ENCODE assay signal across 29 cellular contexts in the genomic region with DNA sequence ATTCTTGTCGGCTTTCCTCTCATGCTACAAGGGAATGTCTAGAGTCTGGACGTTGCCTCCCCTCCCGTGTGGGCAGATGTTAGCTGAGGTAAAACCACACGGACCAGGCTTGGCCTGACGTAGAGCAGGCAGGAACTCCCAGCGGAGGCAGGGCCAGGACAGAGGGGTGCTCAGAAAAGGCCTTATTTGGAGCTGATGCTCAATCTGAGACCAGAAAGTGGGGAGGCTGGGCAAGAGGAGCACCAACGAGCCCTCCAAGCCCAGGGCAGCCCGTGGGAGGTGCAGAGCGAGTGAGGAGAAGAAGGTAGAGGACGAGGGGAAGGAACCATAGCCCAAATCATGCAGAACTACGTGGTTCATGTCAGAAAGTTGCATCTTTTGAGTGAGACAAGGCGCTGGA. TPM values are rescaled to one million over a fixed set of nuclear protein-coding genes. Genes with fewer than 3 reads are reported as not detected.
DNase-seq lines count a peak whose midpoint lies in the region; ATAC-seq and TF ChIP-seq lines count a peak whose summit lies in the region.
"Had no signal": no experiment of that assay in that cellular context is flagged by ENCODE, and none has a peak within 500 bp of the region (broad histone marks: within the 10 kb centered on the region; RNA-seq: fewer than 3 reads in every experiment).

No MANE protein-coding gene starts in this region.

- no peak for TF ChIP-seq CTCF in esophagus muscularis mucosa (IDR thresholded peaks at IDR 0.05)

- intact Hi-C loops in esophagus muscularis mucosa (cut with DNase I), result no loop called here

- H3K27ac ChIP-seq in esophagus muscularis mucosa (replicated peaks in 1 of 4), result no peak overlapping the region
- H3K27ac ChIP-seq: heart left ventricle, left lung, WERI-Rb-1 had no signal

- no peaks in the 10 kb centered on the region for H3K36me3 Mint-ChIP-seq in stimulated activated naive CD8-positive, alpha-beta T cell treated with anti-CD3 and anti-CD28 coated beads, Interleukin-15, Interleukin-2, amounts not matched to agents 100 ng/mL and 50 ng/mL, for 24 hours (ENCODE audit: low read depth)
- H3K36me3 Mint-ChIP-seq: mesothelial cell of epicardium, natural killer cell had no signal

- H3K4me1 Mint-ChIP-seq in stimulated activated naive CD8-positive, alpha-beta T cell treated with anti-CD3 and anti-CD28 coated beads, Interleukin-15, Interleukin-2, amounts not matched to agents 100 ng/mL and 50 ng/mL, for 24 hours (ENCODE audit: low read depth), result peaks cover 34% of the 10 kb centered on the region
- H3K4me1 Mint-ChIP-seq: activated CD4-positive, alpha-beta T cell treated with anti-CD3 and anti-CD28 coated beads, Interleukin-2, amount 10 ng/mL, durations not matched to agents 7 days and 5 days; natural killer cell had no signal

- no peaks in the 10 kb centered on the region for H3K4me1 ChIP-seq in esophagus muscularis mucosa
- H3K4me1 ChIP-seq: heart left ventricle, left lung had no signal

- H3K4me3 Mint-ChIP-seq in stimulated activated naive CD8-positive, alpha-beta T cell treated with anti-CD3 and anti-CD28 coated beads, Interleukin-15, Interleukin-2, amounts not matched to agents 100 ng/mL and 50 ng/mL, for 24 hours, result no peak overlapping the region
- H3K4me3 Mint-ChIP-seq: activated CD4-positive, alpha-beta T cell treated with anti-CD3 and anti-CD28 coated beads, Interleukin-2, amount 10 ng/mL, durations not matched to agents 7 days and 5 days; CD4-positive, alpha-beta T cell; mesothelial cell of epicardium; natural killer cell; T-helper 2 cell treated with Interferon-gamma antibody and Interleukin-4, amounts not matched to agents 5 μg/mL and 100 μg/mL, for 36 hours had no signal

- H3K27me3 ChIP-seq in esophagus muscularis mucosa, result peaks cover 0 to 19% (median 0%) of the 10 kb centered on the region in 4 donors

- peaks cover 10% of the 10 kb centered on the region for H3K9me3 Mint-ChIP-seq in stimulated activated naive CD8-positive, alpha-beta T cell treated with anti-CD3 and anti-CD28 coated beads, Interleukin-15, Interleukin-2, amounts not matched to agents 100 ng/mL and 50 ng/mL, for 24 hours
- H3K9me3 Mint-ChIP-seq: activated CD4-positive, alpha-beta T cell treated with anti-CD3 and anti-CD28 coated beads, Interleukin-2, amount 10 ng/mL, durations not matched to agents 7 days and 5 days; activated T-helper 2 cell treated with anti-CD3 and anti-CD28 coated beads, Interferon-gamma antibody, Interleukin-2, Interleukin-4, amounts not matched to agents 10 μg/mL and 5 μg/mL and 100 μg/mL, durations not matched to agents 14 hours and 24 hours and 36 hours; CD4-positive, alpha-beta T cell; natural killer cell; T-helper 2 cell treated with Interferon-gamma antibody and Interleukin-4, amounts not matched to agents 5 μg/mL and 100 μg/mL, for 36 hours had no signal

- no peaks in the 10 kb centered on the region for H3K36me3 ChIP-seq in esophagus muscularis mucosa
- H3K36me3 ChIP-seq: heart left ventricle, left lung, WERI-Rb-1 had no signal

- no peak overlapping the region for H3K4me3 ChIP-seq in esophagus muscularis mucosa
- H3K4me3 ChIP-seq: heart left ventricle, left lung had no signal

- WGBS in esophagus muscularis mucosa, result 84% methylated on average over 12 of the region's 12 CpGs

- no peak for TF ChIP-seq POLR2A in esophagus muscularis mucosa (IDR thresholded peaks at IDR 0.05; ENCODE audit: low read depth)

- H3K27me3 Mint-ChIP-seq in stimulated activated naive CD8-positive, alpha-beta T cell treated with anti-CD3 and anti-CD28 coated beads, Interleukin-15, Interleukin-2, amounts not matched to agents 100 ng/mL and 50 ng/mL, for 24 hours, result peaks cover 4% of the 10 kb centered on the region
- H3K27me3 Mint-ChIP-seq: activated CD4-positive, alpha-beta T cell treated with anti-CD3 and anti-CD28 coated beads, Interleukin-2, amount 10 ng/mL, durations not matched to agents 7 days and 5 days had no signal

- TF ChIP-seq EP300 in esophagus muscularis mucosa (IDR thresholded peaks at IDR 0.05), result no peak

- ATAC-seq in GM19438 (IDR thresholded peaks at IDR 0.05; ENCODE audit: low read depth, unreplicated experiment), result peak; percentile 67
- peak; percentile 77 for ATAC-seq in HG03025 (IDR thresholded peaks at IDR 0.05; ENCODE audit: low FRiP score, unreplicated experiment)
- ATAC-seq in HG03342 (IDR thresholded peaks at IDR 0.05; ENCODE audit: unreplicated experiment), result no peak
- ATAC-seq: heart left ventricle, left lung, natural killer cell had no signal

- H3K27ac Mint-ChIP-seq in stimulated activated naive CD8-positive, alpha-beta T cell treated with anti-CD3 and anti-CD28 coated beads, Interleukin-15, Interleukin-2, amounts not matched to agents 100 ng/mL and 50 ng/mL, for 24 hours, result peak overlapping the region; percentile 3
- H3K27ac Mint-ChIP-seq: activated CD4-positive, alpha-beta T cell treated with anti-CD3 and anti-CD28 coated beads, Interleukin-2, amount 10 ng/mL, durations not matched to agents 7 days and 5 days; activated T-helper 2 cell treated with anti-CD3 and anti-CD28 coated beads, Interferon-gamma antibody, Interleukin-2, Interleukin-4, amounts not matched to agents 10 μg/mL and 5 μg/mL and 100 μg/mL, durations not matched to agents 14 hours and 24 hours and 36 hours; CD4-positive, alpha-beta T cell; mesothelial cell of epicardium; natural killer cell; T-helper 2 cell treated with Interferon-gamma antibody and Interleukin-4, amounts not matched to agents 5 μg/mL and 100 μg/mL, for 36 hours had no signal

- DNase-seq in esophagus muscularis mucosa (ENCODE audit: extremely low spot score), result peak; percentile 78
- no peak for DNase-seq in NCI-H526 treated with DMSO at 0.1 percent for 48 hours (lab: John Stamatoyannopoulos, UW)
- no peak for DNase-seq in stimulated activated CD4-positive, alpha-beta T cell treated with anti-CD3 and anti-CD28 coated beads, Interleukin-2, amount 100 ng/mL, for 48 hours
- DNase-seq: activated CD4-positive, alpha-beta T cell treated with anti-CD3 and anti-CD28 coated beads, Interleukin-2, amount 10 ng/mL, durations not matched to agents 7 days and 5 days; activated CD8-positive, alpha-beta memory T cell treated with anti-CD3 and anti-CD28 coated beads, Interleukin-2, amount 50 U/mL, for 4 hours; DMS 273 treated with DMSO at 0.1 percent for 48 hours; foreskin fibroblast; left lung; natural killer cell; NCI-H187; NCI-H526; RPMI8226; stimulated activated CD4-positive, alpha-beta T cell treated with anti-CD3 and anti-CD28 coated beads, Interleukin-4, amount 100 ng/mL, for 1 hour; stimulated activated naive CD4-positive, alpha-beta T cell; WERI-Rb-1 had no signal

- H3K9me3 ChIP-seq in esophagus muscularis mucosa, result peaks cover 0 to 11% (median 3%) of the 10 kb centered on the region in 4 donors

RNA-seq across cellular contexts. Expression of gene TEX51, which starts 9.0 kb away (rescaled TPM):
- total RNA-seq in esophagus muscularis mucosa, result not detected
- total RNA-seq: activated CD4-positive, alpha-beta T cell treated with anti-CD3 and anti-CD28 coated beads, Interleukin-2, amount 10 ng/mL, durations not matched to agents 7 days and 5 days; activated T-helper 2 cell treated with anti-CD3 and anti-CD28 coated beads, Interferon-gamma antibody, Interleukin-2, Interleukin-4, amounts not matched to agents 10 μg/mL and 5 μg/mL and 100 μg/mL, durations not matched to agents 14 hours and 24 hours and 36 hours; CD4-positive, alpha-beta T cell; cerebellum; epithelial cell of proximal tubule; H1; heart left ventricle; left lung; mesothelial cell of epicardium; natural killer cell; osteoblast; renal cortical epithelial cell had no signal
